In the genomic region with DNA sequence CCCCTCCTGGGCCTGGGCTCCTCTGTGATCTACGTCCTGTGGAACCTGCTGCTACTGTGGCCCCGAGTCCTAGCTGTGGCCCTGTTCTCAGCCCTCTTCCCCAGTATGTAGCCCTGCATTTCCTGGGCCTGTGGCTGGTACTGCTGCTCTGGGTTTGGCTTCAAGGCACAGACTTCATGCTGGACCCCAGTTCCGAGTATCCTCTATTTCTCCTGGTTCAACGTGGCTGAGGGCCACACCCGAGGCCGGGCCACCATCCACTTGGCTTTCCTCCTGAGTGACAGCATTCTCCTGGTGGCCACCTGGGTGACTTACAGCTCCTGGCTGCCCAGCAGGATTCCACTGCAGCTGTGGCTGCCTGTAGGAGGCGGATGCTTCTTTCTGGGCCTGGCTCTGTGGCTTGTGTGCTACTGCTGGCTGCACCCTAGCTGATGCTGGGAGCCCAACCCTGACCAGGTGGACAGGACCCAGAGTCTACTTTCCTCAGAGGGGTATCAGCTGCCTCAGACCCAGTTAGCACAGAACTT, we compare ENCODE assay signal across 1 cellular context.
TF ChIP-seq lines count a peak whose summit lies in the region.

No MANE protein-coding gene starts in this region.

TF ChIP-seq in HepG2, 621 proteins besides CTCF, POLR2A, EP300 and RAD21:
- TF ChIP-seq ZNF513 (CRISPR knock-in tag; conservative IDR thresholded peaks at IDR 0.05) (no peak), HNRNPLL (IDR thresholded peaks at IDR 0.05; ENCODE audit: low read depth, low read length, poor library complexity, severe bottlenecking) (no peak), NKX3-1 (CRISPR knock-in tag; IDR thresholded peaks at IDR 0.05) (no peak), HNF1A (IDR thresholded peaks at IDR 0.05; ENCODE audit: low read depth) (no peak), HNF1A (CRISPR knock-in tag; IDR thresholded peaks at IDR 0.05; ENCODE audit: borderline replicate concordance) (no peak), RFXAP (CRISPR knock-in tag; IDR thresholded peaks at IDR 0.05; ENCODE audit: borderline replicate concordance) (no peak), SP4 (CRISPR knock-in tag; IDR thresholded peaks at IDR 0.05) (no peak), HCFC1 (IDR thresholded peaks at IDR 0.05; ENCODE audit: low read depth, low read length) (no peak), ZNF766 (CRISPR knock-in tag; IDR thresholded peaks at IDR 0.05; ENCODE audit: borderline replicate concordance) (no peak), KAT2B (IDR thresholded peaks at IDR 0.05; ENCODE audit: borderline replicate concordance, low read depth, low read length) (no peak), ZBTB3 (CRISPR knock-in tag; IDR thresholded peaks at IDR 0.05; ENCODE audit: borderline replicate concordance, low read depth) (no peak), TFDP2 (CRISPR knock-in tag; IDR thresholded peaks at IDR 0.05) (no peak), CBX5 (CRISPR knock-in tag; IDR thresholded peaks at IDR 0.05; ENCODE audit: borderline replicate concordance) (no peak), ZNF670 (CRISPR knock-in tag; IDR thresholded peaks at IDR 0.05; ENCODE audit: borderline replicate concordance) (no peak), ZNF44 (CRISPR knock-in tag; IDR thresholded peaks at IDR 0.05) (no peak), KIAA2018 (CRISPR knock-in tag; IDR thresholded peaks at IDR 0.05; ENCODE audit: borderline replicate concordance) (no peak)
- TF ChIP-seq, protein P1, sequence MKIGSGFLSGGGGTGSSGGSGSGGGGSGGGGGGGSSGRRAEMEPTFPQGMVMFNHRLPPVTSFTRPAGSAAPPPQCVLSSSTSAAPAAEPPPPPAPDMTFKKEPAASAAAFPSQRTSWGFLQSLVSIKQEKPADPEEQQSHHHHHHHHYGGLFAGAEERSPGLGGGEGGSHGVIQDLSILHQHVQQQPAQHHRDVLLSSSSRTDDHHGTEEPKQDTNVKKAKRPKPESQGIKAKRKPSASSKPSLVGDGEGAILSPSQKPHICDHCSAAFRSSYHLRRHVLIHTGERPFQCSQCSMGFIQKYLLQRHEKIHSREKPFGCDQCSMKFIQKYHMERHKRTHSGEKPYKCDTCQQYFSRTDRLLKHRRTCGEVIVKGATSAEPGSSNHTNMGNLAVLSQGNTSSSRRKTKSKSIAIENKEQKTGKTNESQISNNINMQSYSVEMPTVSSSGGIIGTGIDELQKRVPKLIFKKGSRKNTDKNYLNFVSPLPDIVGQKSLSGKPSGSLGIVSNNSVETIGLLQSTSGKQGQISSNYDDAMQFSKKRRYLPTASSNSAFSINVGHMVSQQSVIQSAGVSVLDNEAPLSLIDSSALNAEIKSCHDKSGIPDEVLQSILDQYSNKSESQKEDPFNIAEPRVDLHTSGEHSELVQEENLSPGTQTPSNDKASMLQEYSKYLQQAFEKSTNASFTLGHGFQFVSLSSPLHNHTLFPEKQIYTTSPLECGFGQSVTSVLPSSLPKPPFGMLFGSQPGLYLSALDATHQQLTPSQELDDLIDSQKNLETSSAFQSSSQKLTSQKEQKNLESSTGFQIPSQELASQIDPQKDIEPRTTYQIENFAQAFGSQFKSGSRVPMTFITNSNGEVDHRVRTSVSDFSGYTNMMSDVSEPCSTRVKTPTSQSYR (CRISPR knock-in tag; IDR thresholded peaks at IDR 0.05; ENCODE audit: borderline replicate concordance): no peak
- TF ChIP-seq, protein P2, sequence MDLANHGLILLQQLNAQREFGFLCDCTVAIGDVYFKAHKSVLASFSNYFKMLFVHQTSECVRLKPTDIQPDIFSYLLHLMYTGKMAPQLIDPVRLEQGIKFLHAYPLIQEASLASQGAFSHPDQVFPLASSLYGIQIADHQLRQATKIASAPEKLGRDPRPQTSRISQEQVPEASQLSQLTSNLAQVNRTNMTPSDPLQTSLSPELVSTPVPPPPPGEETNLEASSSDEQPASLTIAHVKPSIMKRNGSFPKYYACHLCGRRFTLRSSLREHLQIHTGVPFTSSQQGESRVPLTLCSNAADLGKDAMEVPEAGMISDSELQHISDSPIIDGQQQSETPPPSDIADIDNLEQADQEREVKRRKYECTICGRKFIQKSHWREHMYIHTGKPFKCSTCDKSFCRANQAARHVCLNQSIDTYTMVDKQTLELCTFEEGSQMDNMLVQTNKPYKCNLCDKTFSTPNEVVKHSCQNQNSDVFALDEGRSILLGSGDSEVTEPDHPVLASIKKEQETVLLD (CRISPR knock-in tag; IDR thresholded peaks at IDR 0.05; ENCODE audit: low read depth): no peak
